In genomic region chr12:57152408-57153038, GRCh38 we compare ENCODE assay signal across 13 cellular contexts. TPM values are rescaled to one million over a fixed set of nuclear protein-coding genes. Genes with fewer than 3 reads are reported as not detected.
DNase-seq lines count a peak whose midpoint lies in the region; ATAC-seq, FAIRE-seq and TF ChIP-seq lines count a peak whose summit lies in the region.
"Had no signal": no experiment of that assay in that cellular context is flagged by ENCODE, and none has a peak within 500 bp of the region (broad histone marks: within the 10 kb centered on the region; RNA-seq: fewer than 3 reads in every experiment).

No MANE protein-coding gene starts in this region.

- H3K4me1 Mint-ChIP-seq in CD14-positive monocyte (peaks cover 100% of the 10 kb centered on the region), astrocyte (ENCODE audit: low read depth, unreplicated experiment) (peaks cover 41% of the 10 kb centered on the region)

- H3K4me3 ChIP-seq in astrocyte (ENCODE audit: insufficient read depth, low read depth, low read length), result no peak overlapping the region
- no peak overlapping the region for H3K4me3 ChIP-seq in heart right ventricle
- H3K4me3 ChIP-seq in gastrocnemius medialis, result no peak overlapping the region
- H3K4me3 ChIP-seq: SK-N-MC had no signal

- H3K4me3 Mint-ChIP-seq in CD14-positive monocyte (peak overlapping the region; percentile 14 to 75), astrocyte (ENCODE audit: unreplicated experiment) (no peak overlapping the region)
- H3K4me3 Mint-ChIP-seq: stimulated activated effector memory CD8-positive, alpha-beta T cell treated with anti-CD3 and anti-CD28 coated beads, Interleukin-12 subunit alpha, Interleukin-12 subunit beta, amount 100 ng/mL, for 72 hours had no signal

- intact Hi-C loops in CD14-positive monocyte (cut with micrococcal nuclease), result no loop called here
- intact Hi-C loops in heart right ventricle (cut with DNase I), result no loop called here
- intact Hi-C loops in gastrocnemius medialis (cut with DNase I; ENCODE audit: low total_unique reads), result no loop called here

- no peak for TF ChIP-seq POLR2A in gastrocnemius medialis (IDR thresholded peaks at IDR 0.05)

- peaks cover 85% of the 10 kb centered on the region for H4K20me1 ChIP-seq in astrocyte (ENCODE audit: insufficient read depth, low read length)

- H3K9me3 Mint-ChIP-seq in CD14-positive monocyte, result no peaks in the 10 kb centered on the region
- H3K9me3 Mint-ChIP-seq in astrocyte (ENCODE audit: unreplicated experiment), result no peaks in the 10 kb centered on the region
- H3K9me3 Mint-ChIP-seq: stimulated activated effector memory CD8-positive, alpha-beta T cell treated with anti-CD3 and anti-CD28 coated beads, Interleukin-12 subunit alpha, Interleukin-12 subunit beta, amount 100 ng/mL, for 72 hours had no signal

- no peak overlapping the region for H2AFZ ChIP-seq in astrocyte (ENCODE audit: low read depth, low read length)

- TF ChIP-seq CTCF in CD14-positive monocyte (IDR thresholded peaks at IDR 0.05) (no peak), astrocyte (IDR thresholded peaks at IDR 0.05; ENCODE audit: insufficient read depth, low read depth, low read length) (no peak), heart right ventricle (IDR thresholded peaks at IDR 0.05) (no peak), gastrocnemius medialis (IDR thresholded peaks at IDR 0.05 in 4 of 5, conservative IDR thresholded peaks at IDR 0.05 in 1 of 5) (no peak)

- H3K27ac Mint-ChIP-seq in CD14-positive monocyte (peak overlapping the region; percentile 92 to 97 (median 93)), astrocyte (ENCODE audit: unreplicated experiment) (peak overlapping the region; percentile 30)

- peaks cover 66 to 89% of the 10 kb centered on the region in 2 donors for H3K36me3 Mint-ChIP-seq in CD14-positive monocyte
- H3K36me3 Mint-ChIP-seq in astrocyte (ENCODE audit: low read depth, unreplicated experiment), result peaks cover 42% of the 10 kb centered on the region
- H3K36me3 Mint-ChIP-seq: stimulated activated effector memory CD8-positive, alpha-beta T cell treated with anti-CD3 and anti-CD28 coated beads, Interleukin-12 subunit alpha, Interleukin-12 subunit beta, amount 100 ng/mL, for 72 hours had no signal

- DNase-seq in CD14-positive monocyte (ENCODE audit: low spot score) (peak; percentile 85), astrocyte (ENCODE audit: low read depth) (peak; percentile 60), heart right ventricle (peak in 1 of 2 donors; percentile 22), gastrocnemius medialis (peak; percentile 49 to 67), NCI-H526 (lab: John Stamatoyannopoulos, UW) (no peak), RKO (ENCODE audit: low spot score) (no peak), SW 1271 (lab: John Stamatoyannopoulos, UW) (no peak)
- DNase-seq: NCI-H1694 had no signal

- FAIRE-seq in astrocyte (lab: Jason Lieb, UNC), result no peak
- FAIRE-seq: H54 had no signal

- peaks cover 42% of the 10 kb centered on the region for H3K36me3 ChIP-seq in astrocyte (ENCODE audit: insufficient read depth, low read length)
- H3K36me3 ChIP-seq in heart right ventricle, result peaks cover 0 to 82% (median 23%) of the 10 kb centered on the region in 9 donors
- no peaks in the 10 kb centered on the region for H3K36me3 ChIP-seq in gastrocnemius medialis

- in situ Hi-C loops in gastrocnemius medialis (cut with MboI; ENCODE audit: low sequenced_read_pairs in 4 of 4), result no loop called here

- H3K27me3 Mint-ChIP-seq in CD14-positive monocyte (ENCODE audit: low read depth in 3 of 3), result peaks cover 0 to 3% (median 1%) of the 10 kb centered on the region in 3 donors
- no peaks in the 10 kb centered on the region for H3K27me3 Mint-ChIP-seq in astrocyte (ENCODE audit: low read depth, unreplicated experiment)

- H3K27me3 ChIP-seq in astrocyte (ENCODE audit: insufficient read depth, low read length) (no peaks in the 10 kb centered on the region), heart right ventricle (no peaks in the 10 kb centered on the region), gastrocnemius medialis (no peaks in the 10 kb centered on the region)

- peak overlapping the region; percentile 71 for H3K9ac ChIP-seq in astrocyte (ENCODE audit: low read length)

- 57 to 68% methylated on average over 7 of the region's 7 CpGs for WGBS in heart right ventricle, 2 donors

- H3K9me3 ChIP-seq in astrocyte (ENCODE audit: insufficient read depth, low read depth, low read length), result no peaks in the 10 kb centered on the region
- H3K9me3 ChIP-seq in heart right ventricle, result no peaks in the 10 kb centered on the region
- H3K9me3 ChIP-seq in gastrocnemius medialis, result no peaks in the 10 kb centered on the region

- ATAC-seq in heart right ventricle, result peak in 5 of 8 donors; percentile 21 to 38 (median 31)
- peak; percentile 37 to 44 for ATAC-seq in gastrocnemius medialis
- no peak for ATAC-seq in HG02981 (IDR thresholded peaks at IDR 0.05; ENCODE audit: unreplicated experiment)
- ATAC-seq: stimulated activated effector memory CD8-positive, alpha-beta T cell treated with anti-CD3 and anti-CD28 coated beads, Interleukin-12 subunit alpha, Interleukin-12 subunit beta, amount 100 ng/mL, for 72 hours had no signal

- peaks cover 32% of the 10 kb centered on the region for H3K79me2 ChIP-seq in astrocyte (ENCODE audit: insufficient read depth, low read length)

- H3K4me2 ChIP-seq in astrocyte (ENCODE audit: low read length), result peak overlapping the region; percentile 67

- peak overlapping the region; percentile 71 for H3K27ac ChIP-seq in astrocyte (ENCODE audit: low read depth, low read length)
- H3K27ac ChIP-seq in heart right ventricle, result peak overlapping the region; percentile 24 to 93 (median 85)
- H3K27ac ChIP-seq in gastrocnemius medialis, result peak overlapping the region; percentile 63 to 82 (median 73)
- H3K27ac ChIP-seq: SK-N-MC had no signal

- peaks cover 39% of the 10 kb centered on the region for H3K4me1 ChIP-seq in astrocyte (ENCODE audit: insufficient read depth, low read length)
- H3K4me1 ChIP-seq in heart right ventricle, result peaks cover 47 to 100% (median 60%) of the 10 kb centered on the region in 9 donors
- H3K4me1 ChIP-seq in gastrocnemius medialis, result peaks cover 15 to 16% of the 10 kb centered on the region in 2 donors

RNA-seq across cellular contexts. Expression of gene LRP1-AS, which starts 5.1 kb away (rescaled TPM):
- 1 to 10 TPM in 1 of 2 donors, under 1 TPM in 1; 0.35 to 1.5 TPM for polyA plus RNA-seq in CD14-positive monocyte
- not detected in 2 replicates for total RNA-seq in astrocyte
- total RNA-seq in heart right ventricle, result not detected
- not detected for polyA plus RNA-seq in heart right ventricle
- not detected for total RNA-seq in gastrocnemius medialis
- total RNA-seq: cerebellum had no signal

RNA-seq across cellular contexts. Expression of gene LRP1, which starts 24.2 kb away (rescaled TPM):
- polyA plus RNA-seq in CD14-positive monocyte, result 10 to 100 TPM in 1 of 2 donors, 1 to 10 TPM in 1; 5.5 to 10.5 TPM
- total RNA-seq in astrocyte, result 369 and 397 TPM in 2 replicates
- total RNA-seq in heart right ventricle, result 100 to 1,000 TPM in 4 of 10 donors, 10 to 100 TPM in 6; 46.3 to 259 (median 82.7) TPM
- 10 to 100 TPM; 46.6 to 46.7 TPM for polyA plus RNA-seq in heart right ventricle
- total RNA-seq in gastrocnemius medialis, result 10 to 100 TPM; 26.1 to 53.5 (median 49.8) TPM

RNA-seq across cellular contexts. Expression of gene STAT6, which starts 41.4 kb away (rescaled TPM):
- polyA plus RNA-seq in CD14-positive monocyte, result 100 to 1,000 TPM; 132 to 154 TPM
- 33.8 and 36.2 TPM in 2 replicates for total RNA-seq in astrocyte
- total RNA-seq in heart right ventricle, result 10 to 100 TPM; 23.3 to 72.3 (median 38.0) TPM
- polyA plus RNA-seq in heart right ventricle, result 10 to 100 TPM; 36.0 to 77.8 TPM
- total RNA-seq in gastrocnemius medialis, result 10 to 100 TPM; 12.5 to 17.4 (median 14.4) TPM

Comparison
In these comparisons a context has a peak if more than half of its experiments do, and no peak if none do; other contexts are left out.
1. DNase-seq: peak in CD14-positive monocyte (single experiment), astrocyte (single experiment) and gastrocnemius medialis (2 of 2); none in NCI-H526 (0 of 2), RKO (single experiment) and SW 1271 (0 of 2).
2. Peak in every context shown above with its lines, with median percentiles within 50 percentile points of each other: H3K27ac ChIP-seq.